Comparison of ENCODE assay signal across 8 cellular contexts in the genomic region with DNA sequence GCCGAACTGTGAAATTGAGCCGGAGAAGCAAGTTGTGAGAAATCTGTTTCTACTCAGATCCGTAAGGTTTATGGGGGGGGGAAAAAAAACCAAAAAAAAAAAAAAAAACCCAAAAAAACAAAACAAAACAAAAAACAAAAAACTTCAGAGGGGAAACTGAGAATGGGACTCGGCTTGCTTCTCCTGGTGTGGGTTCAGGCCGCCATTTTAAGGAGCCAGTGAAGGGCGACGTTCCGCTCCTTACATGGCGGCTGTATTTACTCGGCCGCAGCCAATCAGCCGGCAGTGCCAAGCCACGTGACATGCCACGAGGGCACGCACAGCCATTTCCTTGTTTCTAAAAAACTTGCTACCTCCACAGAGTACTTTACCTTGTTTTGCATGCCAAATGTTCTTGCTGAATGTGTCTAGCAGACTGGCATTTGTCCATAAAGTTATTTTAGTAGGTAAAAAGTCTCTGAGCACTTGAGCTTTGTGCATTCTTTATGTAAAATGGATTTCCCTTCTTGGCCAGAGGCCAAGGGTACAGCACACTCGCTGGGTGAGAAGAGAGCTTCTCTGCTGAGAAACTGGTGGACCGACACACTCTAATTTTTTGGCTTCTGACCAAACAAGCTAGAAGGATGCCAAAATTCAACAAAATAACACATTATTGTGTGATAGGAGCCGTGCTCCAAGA.
A peak's percentile ranks its signal among the peaks of the same experiment; 100 is the strongest.
DNase-seq lines count a peak whose midpoint lies in the region; ATAC-seq and TF ChIP-seq lines count a peak whose summit lies in the region.

No MANE protein-coding gene starts in this region.

- H3K27ac Mint-ChIP-seq in activated CD4-positive, alpha-beta T cell treated with anti-CD3 and anti-CD28 coated beads, Interleukin-2, amount 10 ng/mL, durations not matched to agents 7 days and 5 days, result no peak overlapping the region

- no peaks in the 10 kb centered on the region for H3K9me3 ChIP-seq in stomach smooth muscle (ENCODE audit: control insufficient read depth in 2 of 2, low read length in 2 of 2)

- no peak overlapping the region for H3K4me3 Mint-ChIP-seq in activated CD4-positive, alpha-beta T cell treated with anti-CD3 and anti-CD28 coated beads, Interleukin-2, amount 10 ng/mL, durations not matched to agents 7 days and 5 days

- H3K27ac ChIP-seq in brain microvascular endothelial cell (peak overlapping the region; percentile 68), stomach smooth muscle (ENCODE audit: low read length) (peak overlapping the region; percentile 75)

- no peaks in the 10 kb centered on the region for H3K9me3 Mint-ChIP-seq in activated CD4-positive, alpha-beta T cell treated with anti-CD3 and anti-CD28 coated beads, Interleukin-2, amount 10 ng/mL, durations not matched to agents 7 days and 5 days

- no peaks in the 10 kb centered on the region for H3K4me1 Mint-ChIP-seq in activated CD4-positive, alpha-beta T cell treated with anti-CD3 and anti-CD28 coated beads, Interleukin-2, amount 10 ng/mL, durations not matched to agents 7 days and 5 days

- POLR2A ChIA-PET in activated CD4-positive, alpha-beta T cell treated with anti-CD3 and anti-CD28 coated beads, Interleukin-2, amount 10 ng/mL, durations not matched to agents 7 days and 5 days (lab: Charles Lee), result no interaction called here

- H3K9ac ChIP-seq in stomach smooth muscle (ENCODE audit: low read length in 2 of 2), result peak overlapping the region; percentile 70 to 71

- ATAC-seq in HG03565 (IDR thresholded peaks at IDR 0.05; ENCODE audit: unreplicated experiment) (no peak), HG03097 (IDR thresholded peaks at IDR 0.05; ENCODE audit: low FRiP score, unreplicated experiment) (no peak)

- H3K4me1 ChIP-seq in stomach smooth muscle (ENCODE audit: control insufficient read depth, insufficient read depth, low read length), result peaks cover 42% of the 10 kb centered on the region

- no peak for TF ChIP-seq CTCF in brain microvascular endothelial cell (IDR thresholded peaks at IDR 0.05; ENCODE audit: low read depth, low read length, missing control alignments)

- DNase-seq in NCI-H2107 treated with DMSO at 0.1 percent for 48 hours (lab: John Stamatoyannopoulos, UW; ENCODE audit: unreplicated experiment) (peak; percentile 3), NCI-H2107 (lab: John Stamatoyannopoulos, UW) (no peak), brain microvascular endothelial cell (peak; percentile 90), inferior parietal cortex (ENCODE audit: extremely low spot score) (peak; percentile 95)
- DNase-seq in activated CD4-positive, alpha-beta T cell treated with anti-CD3 and anti-CD28 coated beads, Interleukin-2, amount 10 ng/mL, durations not matched to agents 7 days and 5 days, result no peak

- CTCF ChIA-PET in activated CD4-positive, alpha-beta T cell treated with anti-CD3 and anti-CD28 coated beads, Interleukin-2, amount 10 ng/mL, durations not matched to agents 7 days and 5 days (lab: Charles Lee), result interaction anchor here (0.6 to 1.0 kb wide), 2 partner anchors 8 to 134 kb away, joined by 4 read pairs; no protein-coding TSS in a partner anchor

- H3K27me3 ChIP-seq in brain microvascular endothelial cell (replicated peaks) (no peaks in the 10 kb centered on the region), stomach smooth muscle (ENCODE audit: control insufficient read depth in 1 of 2, insufficient read depth in 2 of 2, low read length in 2 of 2) (no peaks in the 10 kb centered on the region)

- H3K36me3 ChIP-seq in brain microvascular endothelial cell (replicated peaks) (no peaks in the 10 kb centered on the region), stomach smooth muscle (ENCODE audit: control insufficient read depth in 2 of 2, insufficient read depth in 2 of 2, low read length in 2 of 2) (no peaks in the 10 kb centered on the region)

- H3K27me3 Mint-ChIP-seq in activated CD4-positive, alpha-beta T cell treated with anti-CD3 and anti-CD28 coated beads, Interleukin-2, amount 10 ng/mL, durations not matched to agents 7 days and 5 days, result peaks cover 9% of the 10 kb centered on the region

- no peaks in the 10 kb centered on the region for H3K36me3 Mint-ChIP-seq in activated CD4-positive, alpha-beta T cell treated with anti-CD3 and anti-CD28 coated beads, Interleukin-2, amount 10 ng/mL, durations not matched to agents 7 days and 5 days (ENCODE audit: low read depth)

- H3K4me3 ChIP-seq in brain microvascular endothelial cell (ENCODE audit: low read depth, low read length), result peak overlapping the region; percentile 12
- H3K4me3 ChIP-seq in stomach smooth muscle (ENCODE audit: low read length in 2 of 2), result peak overlapping the region; percentile 74 to 78

- in situ Hi-C loops in brain microvascular endothelial cell (cut with HindIII; ENCODE audit: low pct_ligation_motif_present, low sequenced_read_pairs), result no loop called here

Comparison
In these comparisons a context has a peak if more than half of its experiments do, and no peak if none do; other contexts are left out.
1. DNase-seq: peak in NCI-H2107 treated with DMSO at 0.1 percent for 48 hours (single experiment), brain microvascular endothelial cell (single experiment) and inferior parietal cortex (single experiment); none in NCI-H2107 (single experiment) and activated CD4-positive, alpha-beta T cell treated with anti-CD3 and anti-CD28 coated beads, Interleukin-2, amount 10 ng/mL, durations not matched to agents 7 days and 5 days (single experiment).